ENCODE assay signal across 15 cellular contexts in genomic region chr9:8437878-8438277, GRCh38.
A peak's percentile ranks its signal among the peaks of the same experiment; 100 is the strongest.
DNase-seq lines count a peak whose midpoint lies in the region; TF ChIP-seq lines count a peak whose summit lies in the region.
"Had no signal": no experiment of that assay in that cellular context is flagged by ENCODE, and none has a peak within 500 bp of the region (broad histone marks: within the 10 kb centered on the region; RNA-seq: fewer than 3 reads in every experiment).

No MANE protein-coding gene starts in this region.

- no peak overlapping the region for H3K23ac ChIP-seq in trophoblast cell (ENCODE audit: low read length)

- H2BK5ac ChIP-seq in trophoblast cell (ENCODE audit: low read depth, low read length, poor library complexity): no peak overlapping the region

- DNase-seq in DMS79 treated with DMSO at 0.1 percent for 48 hours (lab: John Stamatoyannopoulos, UW) (peak; percentile 22), DMS79 (lab: John Stamatoyannopoulos, UW) (no peak), NCI-H2171 treated with DMSO at 0.1 percent for 48 hours (lab: John Stamatoyannopoulos, UW) (peak; percentile 43), fibroblast of villous mesenchyme (ENCODE audit: low read depth) (peak; percentile 46), trophoblast cell (peak; percentile 19 to 38), NCI-H1105 treated with DMSO at 0.1 percent for 48 hours (lab: John Stamatoyannopoulos, UW) (no peak), NCI-H187 (lab: John Stamatoyannopoulos, UW) (no peak)
- DNase-seq in effector CD4-positive, alpha-beta T cell: no peak
- DNase-seq: 8988T, NCI-H1417 treated with DMSO at 0.1 percent for 48 hours, NCI-H2081, NCI-H446 treated with DMSO at 0.1 percent for 48 hours, SIG-M5 had no signal

- no peak overlapping the region for H4K8ac ChIP-seq in trophoblast cell (ENCODE audit: low read depth, low read length)

- H2AK5ac ChIP-seq in trophoblast cell (ENCODE audit: low read length): no peak overlapping the region

- H3K4me3 ChIP-seq in fibroblast of villous mesenchyme (ENCODE audit: low read depth, low read length) (no peak overlapping the region), trophoblast cell (ENCODE audit: low read depth, low read length) (no peak overlapping the region)
- H3K4me3 ChIP-seq: BLaER1 treated with 17β-estradiol and CSF1 and Interleukin-3, amounts not matched to agents 10 nM and 100 nM; GM23338 had no signal

- no peak overlapping the region for H4K12ac ChIP-seq in trophoblast cell (ENCODE audit: low read depth, low read length)

- no peak overlapping the region for H3K4ac ChIP-seq in trophoblast cell (ENCODE audit: low read depth, low read length)

- H3K79me1 ChIP-seq in trophoblast cell (ENCODE audit: low read length): no peaks in the 10 kb centered on the region

- no peaks in the 10 kb centered on the region for H3K36me3 ChIP-seq in trophoblast cell (ENCODE audit: control insufficient read depth in 1 of 2, insufficient read depth in 2 of 2, low read length in 2 of 2)
- H3K36me3 ChIP-seq: BLaER1 treated with 17β-estradiol and CSF1 and Interleukin-3, amounts not matched to agents 10 nM and 100 nM had no signal

- H2BK120ac ChIP-seq in trophoblast cell (ENCODE audit: insufficient read depth, low read length, poor library complexity): no peak overlapping the region

- no peak overlapping the region for H4K91ac ChIP-seq in trophoblast cell (ENCODE audit: low read depth, low read length)

- H3K9me3 ChIP-seq in trophoblast cell (ENCODE audit: insufficient read depth, low read depth, low read length): no peaks in the 10 kb centered on the region

- H2AFZ ChIP-seq in trophoblast cell (ENCODE audit: insufficient read depth, low read length, poor library complexity): no peak overlapping the region
- H2AFZ ChIP-seq: GM23338 had no signal

- H3K4me1 ChIP-seq in trophoblast cell (ENCODE audit: control insufficient read depth in 1 of 2, insufficient read depth in 2 of 2, low read length in 2 of 2): no peaks in the 10 kb centered on the region

- H2BK12ac ChIP-seq in trophoblast cell (ENCODE audit: low read length): no peak overlapping the region

- H3K18ac ChIP-seq in trophoblast cell (ENCODE audit: low read length): no peak overlapping the region

- no peak overlapping the region for H3K14ac ChIP-seq in trophoblast cell (ENCODE audit: low read length)

- no peak for TF ChIP-seq CTCF in fibroblast of villous mesenchyme (IDR thresholded peaks at IDR 0.05; ENCODE audit: insufficient read depth, low read depth, low read length)

- no peak overlapping the region for H3K27ac ChIP-seq in trophoblast cell (ENCODE audit: low read depth, low read length)
- H3K27ac ChIP-seq: BLaER1 treated with 17β-estradiol and CSF1 and Interleukin-3, amounts not matched to agents 10 nM and 100 nM had no signal

- H3K79me2 ChIP-seq in trophoblast cell (ENCODE audit: control insufficient read depth, insufficient read depth, low read length, poor library complexity): no peaks in the 10 kb centered on the region

- H3K9ac ChIP-seq in trophoblast cell (ENCODE audit: low read length): no peak overlapping the region
- H3K9ac ChIP-seq: BLaER1 treated with 17β-estradiol and CSF1 and Interleukin-3, amounts not matched to agents 10 nM and 100 nM had no signal

- no peak overlapping the region for H3K4me2 ChIP-seq in trophoblast cell (ENCODE audit: low read length)
- H3K4me2 ChIP-seq: BLaER1 treated with 17β-estradiol and CSF1 and Interleukin-3, amounts not matched to agents 10 nM and 100 nM; GM23338 had no signal

- H3K27me3 ChIP-seq in trophoblast cell (ENCODE audit: insufficient read depth, low read length): no peaks in the 10 kb centered on the region
- H3K27me3 ChIP-seq: BLaER1 treated with 17β-estradiol and CSF1 and Interleukin-3, amounts not matched to agents 10 nM and 100 nM had no signal

Comparison
In these comparisons a context has a peak if more than half of its experiments do, and no peak if none do; other contexts are left out.
1. DNase-seq: peak in DMS79 treated with DMSO at 0.1 percent for 48 hours (single experiment), NCI-H2171 treated with DMSO at 0.1 percent for 48 hours (single experiment), fibroblast of villous mesenchyme (single experiment) and trophoblast cell (2 of 2); none in DMS79 (single experiment), effector CD4-positive, alpha-beta T cell (single experiment), NCI-H1105 treated with DMSO at 0.1 percent for 48 hours (single experiment) and NCI-H187 (0 of 2).